In the genomic region with DNA sequence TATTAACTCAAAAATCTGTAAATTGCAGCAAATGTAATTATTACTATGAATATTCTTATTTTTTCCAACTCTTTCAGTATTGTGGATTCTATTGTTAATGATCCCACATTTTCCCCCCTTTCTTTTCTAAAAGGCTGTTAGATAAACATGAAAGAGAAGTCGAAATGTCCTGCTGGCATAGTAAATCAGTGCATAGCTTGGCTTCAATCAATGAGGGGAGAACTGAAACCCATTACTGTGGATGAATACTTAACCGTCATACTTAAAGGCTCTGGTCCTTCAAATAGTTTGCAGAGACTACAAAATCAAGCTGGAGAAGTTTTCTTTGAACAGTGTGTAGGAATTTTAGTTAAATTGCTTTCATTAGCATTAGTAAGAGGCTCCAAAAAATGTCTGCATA, we compare ENCODE assay signal across 27 cellular contexts.
"Had no signal": no experiment of that assay in that cellular context is flagged by ENCODE, and none has a peak within 500 bp of the region (broad histone marks: within the 10 kb centered on the region; RNA-seq: fewer than 3 reads in every experiment).

No MANE protein-coding gene starts in this region.

- H3K9me3 ChIP-seq: left ventricle myocardium inferior, mucosa of descending colon, pancreas, prostate gland, stomach, testis, thyroid gland, transverse colon, upper lobe of left lung, vagina had no signal

- H3K27ac ChIP-seq: left ventricle myocardium inferior, pancreas, prostate gland, skin epidermis, stomach, testis, thyroid gland, transverse colon, upper lobe of left lung, vagina had no signal

- H3K4me1 ChIP-seq: left ventricle myocardium inferior, pancreas, prostate gland, stomach, testis, thyroid gland, transverse colon, upper lobe of left lung, vagina had no signal

- DNase-seq: islet precursor cell; left ventricle myocardium inferior; midbrain; mucosa of descending colon; naive thymus-derived CD4-positive, alpha-beta T cell; nucleus accumbens; pancreas; posterior cingulate gyrus; retina; right cardiac atrium; stimulated activated CD4-positive, alpha-beta T cell treated with anti-CD3 and anti-CD28 coated beads, Interleukin-12 subunit alpha, Interleukin-12 subunit beta, amount 100 ng/mL, for 4 hours; stimulated activated CD4-positive, alpha-beta T cell treated with anti-CD3 and anti-CD28 coated beads, Interleukin-15, amount 100 ng/mL, for 24 hours; stimulated activated CD4-positive, alpha-beta T cell treated with anti-CD3 and anti-CD28 coated beads, Interleukin-2, amount 100 ng/mL, for 24 hours; stimulated activated CD4-positive, alpha-beta T cell treated with anti-CD3 and anti-CD28 coated beads, Interleukin-4, amount 100 ng/mL, for 1 hour; stimulated activated naive B cell treated with anti-CD40 and anti-IgM and Interleukin-4, amounts not matched to agents 10 μg/mL and 1 μg/mL and 100 μg/mL, for 72 hours; stimulated activated naive CD8-positive, alpha-beta T cell treated with anti-CD3 and anti-CD28 coated beads, Interleukin-15, Interleukin-2, amounts not matched to agents 100 U/mL and 50 U/mL, for 24 hours; stomach; testis; thyroid gland; transverse colon; upper lobe of left lung had no signal

- H3K27me3 ChIP-seq: pancreas, stomach, testis, thyroid gland, transverse colon, upper lobe of left lung, vagina had no signal

- H3K36me3 ChIP-seq: left ventricle myocardium inferior, pancreas, prostate gland, stomach, thyroid gland, transverse colon, upper lobe of left lung, vagina had no signal

- H3K4me3 ChIP-seq: left ventricle myocardium inferior, lung, mucosa of descending colon, pancreas, prostate gland, skin epidermis, stomach, testis, thyroid gland, transverse colon, upper lobe of left lung, vagina had no signal

- ATAC-seq: mucosa of descending colon; naive thymus-derived CD4-positive, alpha-beta T cell; natural killer cell treated with Interleukin-12 subunit alpha and Interleukin-12 subunit beta and Interleukin-15 and Interleukin-18, amount 100 ng/mL, for 72 hours; pancreas; right cardiac atrium; sciatic nerve; stimulated activated naive B cell treated with anti-CD40 and anti-IgM and Interleukin-4, amounts not matched to agents 10 μg/mL and 1 μg/mL and 100 μg/mL, for 72 hours; stimulated activated naive CD8-positive, alpha-beta T cell treated with anti-CD3 and anti-CD28 coated beads, Interleukin-15, Interleukin-2, amounts not matched to agents 100 U/mL and 50 U/mL, for 24 hours had no signal
